In genomic region chr20:52439385-52439784, GRCh38 we compare ENCODE assay signal across 26 cellular contexts.
"Had no signal": no experiment of that assay in that cellular context is flagged by ENCODE, and none has a peak within 500 bp of the region (broad histone marks: within the 10 kb centered on the region; RNA-seq: fewer than 3 reads in every experiment).

No MANE protein-coding gene starts in this region.

- ATAC-seq: activated CD8-positive, alpha-beta memory T cell treated with anti-CD3 and anti-CD28 coated beads, Interleukin-2, amount 10 ng/mL, durations not matched to agents 7 days and 5 days; activated T-cell treated with anti-CD3 and anti-CD28 coated beads, Interleukin-2, amount 50 U/mL, for 4 hours; T-cell had no signal

- H3K36me3 ChIP-seq: MG63, Peyer's patch had no signal

- DNase-seq: activated B cell treated with CpG ODN at 0.5 μM for 24 hours; activated CD4-positive, alpha-beta T cell treated with anti-CD3 and anti-CD28 coated beads for 1 hour; activated CD4-positive, alpha-beta T cell treated with anti-CD3 and anti-CD28 coated beads, Interleukin-2, amount 10 ng/mL, durations not matched to agents 24 days and 14 days; activated CD4-positive, alpha-beta T cell treated with anti-CD3 and anti-CD28 coated beads, Interleukin-2, amount 50 U/mL, for 48 hours; activated CD8-positive, alpha-beta memory T cell treated with anti-CD3 and anti-CD28 coated beads, Interleukin-2, amount 10 ng/mL, durations not matched to agents 7 days and 5 days; activated gamma-delta T cell; activated naive CD4-positive, alpha-beta T cell treated with anti-CD3 and anti-CD28 coated beads for 36 hours; activated T-cell treated with anti-CD3 and anti-CD28 coated beads, Interleukin-2, amount 50 U/mL, for 4 hours; amygdala; MG63; MV-4-11; NCI-H1092 treated with DMSO at 0.1 percent for 48 hours; NCI-H1417 treated with DMSO at 0.1 percent for 48 hours; NCI-H1694 treated with DMSO at 0.1 percent for 48 hours; NCI-H2029 treated with DMSO at 0.1 percent for 48 hours; NCI-H226; NCI-H526 treated with DMSO at 0.1 percent for 48 hours; NCI-H82; NK-92 treated with Interleukin-12 subunit alpha and Interleukin-12 subunit beta, amount 100 ng/mL, for 24 hours; OCI-M1; Peyer's patch; SHP77 treated with DMSO at 0.1 percent for 48 hours; T-cell; T-helper 2 cell; T1000 had no signal

- H3K27ac ChIP-seq: Peyer's patch, RWPE1 had no signal

- H3K4me1 ChIP-seq: Peyer's patch had no signal

- H3K4me3 ChIP-seq: MG63, Peyer's patch had no signal

- H3K27me3 ChIP-seq: MG63, Peyer's patch had no signal

- H3K9me3 ChIP-seq: MG63, Peyer's patch had no signal
